9 cellular contexts compared by ENCODE assay signal in genomic region chr13:41018583-41018909, GRCh38. TPM values are rescaled to one million over a fixed set of nuclear protein-coding genes. Genes with fewer than 3 reads are reported as not detected.
DNase-seq lines count a peak whose midpoint lies in the region; ATAC-seq and TF ChIP-seq lines count a peak whose summit lies in the region.
"Had no signal": no experiment of that assay in that cellular context is flagged by ENCODE, and none has a peak within 500 bp of the region (broad histone marks: within the 10 kb centered on the region; RNA-seq: fewer than 3 reads in every experiment).

No MANE protein-coding gene starts in this region.

- DNase-seq in CD8-positive, alpha-beta T cell: no peak
- DNase-seq in NCI-H69 (lab: John Stamatoyannopoulos, UW) (peak; percentile 39), osteocyte (ENCODE audit: extremely low spot score, unreplicated experiment) (no peak), putamen (ENCODE audit: low spot score) (no peak), GOT3 (lab: John Stamatoyannopoulos, UW) (no peak), NCI-H1092 (lab: John Stamatoyannopoulos, UW) (no peak)
- DNase-seq: NCI-H2081 treated with DMSO at 0.1 percent for 48 hours had no signal

- peaks cover 48% of the 10 kb centered on the region for H3K4me1 Mint-ChIP-seq in CD8-positive, alpha-beta T cell (ENCODE audit: low read depth)
- peaks cover 48% of the 10 kb centered on the region for H3K4me1 Mint-ChIP-seq in dendritic cell treated with granulocyte-macrophage colony-stimulating factor and Interleukin-4, amounts not matched to agents 40 ng/mL and 50 ng/mL, for 4 days (ENCODE audit: low read depth)
- peaks cover 30% of the 10 kb centered on the region for H3K4me1 Mint-ChIP-seq in osteocyte (ENCODE audit: unreplicated experiment)

- H3K36me3 Mint-ChIP-seq in CD8-positive, alpha-beta T cell: peaks cover 13% of the 10 kb centered on the region
- peaks cover 31% of the 10 kb centered on the region for H3K36me3 Mint-ChIP-seq in dendritic cell treated with granulocyte-macrophage colony-stimulating factor and Interleukin-4, amounts not matched to agents 40 ng/mL and 50 ng/mL, for 4 days (ENCODE audit: low read depth)
- peaks cover 4% of the 10 kb centered on the region for H3K36me3 Mint-ChIP-seq in osteocyte (ENCODE audit: unreplicated experiment)

- ATAC-seq in CD8-positive, alpha-beta T cell: no peak
- ATAC-seq in HG02981 (IDR thresholded peaks at IDR 0.05; ENCODE audit: unreplicated experiment): no peak

- no peaks in the 10 kb centered on the region for H3K9me3 ChIP-seq in CD8-positive, alpha-beta T cell (ENCODE audit: low read length)

- H3K4me3 Mint-ChIP-seq in CD8-positive, alpha-beta T cell: peak overlapping the region; percentile 86
- H3K4me3 Mint-ChIP-seq in dendritic cell treated with granulocyte-macrophage colony-stimulating factor and Interleukin-4, amounts not matched to agents 40 ng/mL and 50 ng/mL, for 4 days: peak overlapping the region; percentile 77
- H3K4me3 Mint-ChIP-seq in osteocyte (ENCODE audit: unreplicated experiment): peak overlapping the region; percentile 52

- peak overlapping the region; percentile 97 for H3K27ac Mint-ChIP-seq in CD8-positive, alpha-beta T cell
- H3K27ac Mint-ChIP-seq in dendritic cell treated with granulocyte-macrophage colony-stimulating factor and Interleukin-4, amounts not matched to agents 40 ng/mL and 50 ng/mL, for 4 days: peak overlapping the region; percentile 96
- H3K27ac Mint-ChIP-seq in osteocyte (ENCODE audit: unreplicated experiment): peak overlapping the region; percentile 87

- CTCF ChIA-PET in CD8-positive, alpha-beta T cell (lab: Charles Lee): interaction anchor here (0.9 to 2.8 kb wide), 6 partner anchors 8 to 44 kb away, joined by 3 to 19 read pairs (median 4); no protein-coding TSS in a partner anchor

- no peaks in the 10 kb centered on the region for H3K9me3 Mint-ChIP-seq in CD8-positive, alpha-beta T cell
- H3K9me3 Mint-ChIP-seq in dendritic cell treated with granulocyte-macrophage colony-stimulating factor and Interleukin-4, amounts not matched to agents 40 ng/mL and 50 ng/mL, for 4 days: no peaks in the 10 kb centered on the region
- peaks cover 3% of the 10 kb centered on the region for H3K9me3 Mint-ChIP-seq in osteocyte (ENCODE audit: unreplicated experiment)

- H3K36me3 ChIP-seq in CD8-positive, alpha-beta T cell (ENCODE audit: insufficient read depth, low read length): no peaks in the 10 kb centered on the region

- intact Hi-C loops in CD8-positive, alpha-beta T cell (cut with DNase I, micrococcal nuclease): loop anchor here in 1 of 2 experiments (2.0 kb wide), 1 partner anchor 14 kb away; no protein-coding TSS in a partner anchor
- intact Hi-C loops in dendritic cell treated with granulocyte-macrophage colony-stimulating factor and Interleukin-4, amounts not matched to agents 40 ng/mL and 50 ng/mL, for 4 days (cut with micrococcal nuclease): loop anchor here (2.0 to 5.0 kb wide), 2 partner anchors 36 to 42 kb away; partner anchors contain the start of gene WBP4

- POLR2A ChIA-PET in CD8-positive, alpha-beta T cell (lab: Charles Lee): interaction anchor here (0.7 to 4.9 kb wide), 14 partner anchors 13 to 474 kb away, joined by 3 to 45 read pairs (median 5); partner anchors contain the start of genes MTRF1 and WBP4

- no peaks in the 10 kb centered on the region for H3K27me3 ChIP-seq in CD8-positive, alpha-beta T cell (ENCODE audit: insufficient read depth, low read length)

- H3K4me1 ChIP-seq in CD8-positive, alpha-beta T cell (ENCODE audit: insufficient read depth, low read length): peaks cover 27% of the 10 kb centered on the region

- H3K27ac ChIP-seq in CD8-positive, alpha-beta T cell (ENCODE audit: low read depth, low read length): peak overlapping the region; percentile 95

- H3K4me3 ChIP-seq in CD8-positive, alpha-beta T cell (ENCODE audit: low read depth, low read length): peak overlapping the region; percentile 56

- TF ChIP-seq CTCF in CD8-positive, alpha-beta T cell (IDR thresholded peaks at IDR 0.05): no peak
- no peak for TF ChIP-seq CTCF in osteocyte (IDR thresholded peaks at IDR 0.05)

- H3K27me3 Mint-ChIP-seq in CD8-positive, alpha-beta T cell (ENCODE audit: low read depth): no peaks in the 10 kb centered on the region
- no peaks in the 10 kb centered on the region for H3K27me3 Mint-ChIP-seq in dendritic cell treated with granulocyte-macrophage colony-stimulating factor and Interleukin-4, amounts not matched to agents 40 ng/mL and 50 ng/mL, for 4 days
- H3K27me3 Mint-ChIP-seq in osteocyte (ENCODE audit: unreplicated experiment): no peaks in the 10 kb centered on the region

RNA-seq across cellular contexts. Expression of gene ELF1, which starts 0.6 kb away (rescaled TPM):
- total RNA-seq in CD8-positive, alpha-beta T cell: 100 to 1,000 TPM; 308 to 313 TPM
- 52.6 and 56.8 TPM in 2 replicates for total RNA-seq in osteocyte

RNA-seq across cellular contexts. Expression of gene WBP4, which starts 42.8 kb away (rescaled TPM):
- total RNA-seq in CD8-positive, alpha-beta T cell: 1 to 10 TPM; 6.1 to 7.2 TPM
- total RNA-seq in osteocyte: 6.9 TPM in 2 replicates
